ENCODE assay signal across 18 cellular contexts in genomic region chr5:23614422-23614821, GRCh38.
DNase-seq lines count a peak whose midpoint lies in the region; ATAC-seq, FAIRE-seq and TF ChIP-seq lines count a peak whose summit lies in the region.
"Had no signal": no experiment of that assay in that cellular context is flagged by ENCODE, and none has a peak within 500 bp of the region (broad histone marks: within the 10 kb centered on the region; RNA-seq: fewer than 3 reads in every experiment).

No MANE protein-coding gene starts in this region.

- H3K27me3 Mint-ChIP-seq in MCF 10A (ENCODE audit: insufficient read depth, unreplicated experiment), result no peaks in the 10 kb centered on the region
- no peaks in the 10 kb centered on the region for H3K27me3 Mint-ChIP-seq in stimulated activated memory B cell treated with anti-CD40 and anti-IgM and Interleukin-4, amounts not matched to agents 10 μg/mL and 1 μg/mL and 100 μg/mL, for 72 hours
- H3K27me3 Mint-ChIP-seq: CD8-positive, alpha-beta memory T cell had no signal

- no peaks in the 10 kb centered on the region for H3K4me1 Mint-ChIP-seq in MCF 10A (ENCODE audit: insufficient read depth, unreplicated experiment)
- no peaks in the 10 kb centered on the region for H3K4me1 Mint-ChIP-seq in stimulated activated memory B cell treated with anti-CD40 and anti-IgM and Interleukin-4, amounts not matched to agents 10 μg/mL and 1 μg/mL and 100 μg/mL, for 72 hours
- no peaks in the 10 kb centered on the region for H3K4me1 Mint-ChIP-seq in stimulated activated effector memory CD8-positive, alpha-beta T cell treated with anti-CD3 and anti-CD28 coated beads, Interleukin-12 subunit alpha, Interleukin-12 subunit beta, amount 100 ng/mL, for 72 hours
- H3K4me1 Mint-ChIP-seq: CD14-positive monocyte; CD8-positive, alpha-beta memory T cell had no signal

- no peak for DNase-seq in mammary epithelial cell
- DNase-seq in MCF 10A (ENCODE audit: unreplicated experiment), result no peak
- peak; percentile 10 for DNase-seq in bronchial epithelial cell (ENCODE audit: low read depth)
- DNase-seq in epithelial cell of proximal tubule (ENCODE audit: low read depth), result no peak
- DNase-seq in stimulated activated effector memory CD8-positive, alpha-beta T cell treated with anti-CD3 and anti-CD28 coated beads, Interleukin-12 subunit alpha, Interleukin-12 subunit beta, amount 100 ng/mL, for 72 hours (ENCODE audit: low spot score in 2 of 2), result no peak
- DNase-seq in SJCRH30, result no peak
- DNase-seq: Caco-2; CD8-positive, alpha-beta memory T cell; DND-41; GDM1 had no signal

- H3K4me3 ChIP-seq in mammary epithelial cell (replicated peaks in 1 of 3; ENCODE audit: insufficient read depth in 1 of 3, low read depth in 2 of 3, low read length in 3 of 3) (no peak overlapping the region), bronchial epithelial cell (ENCODE audit: low read depth, low read length) (no peak overlapping the region), epithelial cell of proximal tubule (ENCODE audit: low read depth, low read length) (no peak overlapping the region), SJCRH30 (no peak overlapping the region)
- H3K4me3 ChIP-seq: HAP-1 had no signal

- no peak for FAIRE-seq in bronchial epithelial cell (lab: Jason Lieb, UNC)
- FAIRE-seq: GM12892, GM19239, H1 had no signal

- CTCF ChIA-PET in mammary epithelial cell (lab: Charles Lee; ENCODE audit: low non-redundant PET), result interaction anchor here (0.5 to 0.6 kb wide), 2 partner anchors 14 to 128 kb away, joined by 3 read pairs; no protein-coding TSS in a partner anchor
- CTCF ChIA-PET in MCF 10A (lab: Yijun Ruan, JAX), result no interaction called here

- intact Hi-C loops in mammary epithelial cell (cut with micrococcal nuclease) (loop anchor here (1.0 kb wide), 1 partner anchor 128 kb away; no protein-coding TSS in a partner anchor), MCF 10A (cut with micrococcal nuclease) (no loop called here)

- H3K4me1 ChIP-seq in mammary epithelial cell (ENCODE audit: insufficient read depth, low read length), result no peaks in the 10 kb centered on the region
- no peaks in the 10 kb centered on the region for H3K4me1 ChIP-seq in SJCRH30
- H3K4me1 ChIP-seq: Caco-2, HAP-1 had no signal

- H2AFZ ChIP-seq in mammary epithelial cell (ENCODE audit: low read depth, low read length), result no peak overlapping the region

- H4K20me1 ChIP-seq in mammary epithelial cell (ENCODE audit: insufficient read depth, low read length), result no peaks in the 10 kb centered on the region

- no peaks in the 10 kb centered on the region for H3K36me3 Mint-ChIP-seq in MCF 10A (ENCODE audit: insufficient read depth, unreplicated experiment)
- no peaks in the 10 kb centered on the region for H3K36me3 Mint-ChIP-seq in stimulated activated memory B cell treated with anti-CD40 and anti-IgM and Interleukin-4, amounts not matched to agents 10 μg/mL and 1 μg/mL and 100 μg/mL, for 72 hours
- no peaks in the 10 kb centered on the region for H3K36me3 Mint-ChIP-seq in stimulated activated effector memory CD8-positive, alpha-beta T cell treated with anti-CD3 and anti-CD28 coated beads, Interleukin-12 subunit alpha, Interleukin-12 subunit beta, amount 100 ng/mL, for 72 hours
- H3K36me3 Mint-ChIP-seq: CD14-positive monocyte; CD8-positive, alpha-beta memory T cell had no signal

- WGBS in mammary epithelial cell (ENCODE audit: low coverage, missing lambda C conversion rate), result 60% methylated on average over 1 of the region's 1 CpG

- H3K9me3 ChIP-seq in mammary epithelial cell (replicated peaks; ENCODE audit: insufficient read depth, low read length) (no peaks in the 10 kb centered on the region), SJCRH30 (replicated peaks) (no peaks in the 10 kb centered on the region)
- H3K9me3 ChIP-seq: HAP-1 had no signal

- H3K27ac Mint-ChIP-seq in MCF 10A (ENCODE audit: low read depth, unreplicated experiment), result no peak overlapping the region
- no peak overlapping the region for H3K27ac Mint-ChIP-seq in stimulated activated memory B cell treated with anti-CD40 and anti-IgM and Interleukin-4, amounts not matched to agents 10 μg/mL and 1 μg/mL and 100 μg/mL, for 72 hours
- H3K27ac Mint-ChIP-seq in stimulated activated effector memory CD8-positive, alpha-beta T cell treated with anti-CD3 and anti-CD28 coated beads, Interleukin-12 subunit alpha, Interleukin-12 subunit beta, amount 100 ng/mL, for 72 hours, result no peak overlapping the region
- H3K27ac Mint-ChIP-seq: CD14-positive monocyte; CD8-positive, alpha-beta memory T cell had no signal

- peak; percentile 8 for ATAC-seq in stimulated activated memory B cell treated with anti-CD40 and anti-IgM and Interleukin-4, amounts not matched to agents 10 μg/mL and 1 μg/mL and 100 μg/mL, for 72 hours
- ATAC-seq in GM21717 (IDR thresholded peaks at IDR 0.05; ENCODE audit: unreplicated experiment), result no peak
- ATAC-seq in stimulated activated effector memory CD8-positive, alpha-beta T cell treated with anti-CD3 and anti-CD28 coated beads, Interleukin-12 subunit alpha, Interleukin-12 subunit beta, amount 100 ng/mL, for 72 hours, result no peak

- dilution Hi-C loops in mammary epithelial cell (cut with HindIII; ENCODE audit: low sequenced_read_pairs), result no loop called here

- H3K4me3 Mint-ChIP-seq in MCF 10A (ENCODE audit: unreplicated experiment), result no peak overlapping the region
- H3K4me3 Mint-ChIP-seq in stimulated activated memory B cell treated with anti-CD40 and anti-IgM and Interleukin-4, amounts not matched to agents 10 μg/mL and 1 μg/mL and 100 μg/mL, for 72 hours, result no peak overlapping the region
- no peak overlapping the region for H3K4me3 Mint-ChIP-seq in stimulated activated effector memory CD8-positive, alpha-beta T cell treated with anti-CD3 and anti-CD28 coated beads, Interleukin-12 subunit alpha, Interleukin-12 subunit beta, amount 100 ng/mL, for 72 hours
- H3K4me3 Mint-ChIP-seq: CD14-positive monocyte; CD8-positive, alpha-beta memory T cell had no signal

- no peaks in the 10 kb centered on the region for H3K27me3 ChIP-seq in mammary epithelial cell (ENCODE audit: insufficient read depth, low read length)
- no peaks in the 10 kb centered on the region for H3K27me3 ChIP-seq in bronchial epithelial cell (ENCODE audit: control insufficient read depth, insufficient read depth, low read length)
- H3K27me3 ChIP-seq in SJCRH30, result no peaks in the 10 kb centered on the region

- no peaks in the 10 kb centered on the region for H3K9me3 Mint-ChIP-seq in MCF 10A (ENCODE audit: unreplicated experiment)
- H3K9me3 Mint-ChIP-seq in stimulated activated memory B cell treated with anti-CD40 and anti-IgM and Interleukin-4, amounts not matched to agents 10 μg/mL and 1 μg/mL and 100 μg/mL, for 72 hours, result peaks cover 10% of the 10 kb centered on the region
- peaks cover 20% of the 10 kb centered on the region for H3K9me3 Mint-ChIP-seq in stimulated activated effector memory CD8-positive, alpha-beta T cell treated with anti-CD3 and anti-CD28 coated beads, Interleukin-12 subunit alpha, Interleukin-12 subunit beta, amount 100 ng/mL, for 72 hours

- BruUV-seq in mammary epithelial cell (replicated peaks; lab: Mats Ljungman, UMichigan) (no TSS peak), MCF 10A (replicated peaks; lab: Mats Ljungman, UMichigan) (no TSS peak)

- no peak overlapping the region for H3K27ac ChIP-seq in mammary epithelial cell (ENCODE audit: insufficient read depth, low read depth, low read length)
- H3K27ac ChIP-seq in SJCRH30, result no peak overlapping the region
- H3K27ac ChIP-seq: 22Rv1 had no signal

- POLR2A ChIA-PET in MCF 10A (lab: Yijun Ruan, JAX), result no interaction called here

- in situ Hi-C loops in mammary epithelial cell (cut with MboI; ENCODE audit: low sequenced_read_pairs in 2 of 2), result no loop called here

- no peak overlapping the region for H3K9ac ChIP-seq in mammary epithelial cell (ENCODE audit: insufficient read depth, low read length)

- H3K4me2 ChIP-seq in mammary epithelial cell (ENCODE audit: insufficient read depth, low read depth, low read length), result no peak overlapping the region

- TF ChIP-seq CTCF in mammary epithelial cell (conservative IDR thresholded peaks at IDR 0.05 in 1 of 2, IDR thresholded peaks at IDR 0.05 in 1 of 2; ENCODE audit: extremely low read depth in 1 of 2, insufficient read depth in 1 of 2, low read depth in 1 of 2, low read length in 2 of 2), result peak; percentile 22 to 40
- TF ChIP-seq CTCF in MCF 10A (IDR thresholded peaks at IDR 0.05; ENCODE audit: unreplicated experiment), result no peak
- TF ChIP-seq CTCF in bronchial epithelial cell (IDR thresholded peaks at IDR 0.05; ENCODE audit: insufficient read depth, low read length, severe bottlenecking), result no peak
- peak; percentile 12 for TF ChIP-seq CTCF in epithelial cell of proximal tubule (conservative IDR thresholded peaks at IDR 0.05; ENCODE audit: low read depth, low read length)

- no peaks in the 10 kb centered on the region for H3K79me2 ChIP-seq in mammary epithelial cell (ENCODE audit: insufficient read depth, low read length)

- H3K36me3 ChIP-seq in mammary epithelial cell (ENCODE audit: insufficient read depth, low read length) (no peaks in the 10 kb centered on the region), bronchial epithelial cell (ENCODE audit: control insufficient read depth, insufficient read depth, low read length) (no peaks in the 10 kb centered on the region), SJCRH30 (no peaks in the 10 kb centered on the region)
- H3K36me3 ChIP-seq: HAP-1 had no signal

Comparison
In these comparisons a context has a peak if more than half of its experiments do, and no peak if none do; other contexts are left out.
1. CTCF ChIP-seq: peak in mammary epithelial cell (2 of 2) and epithelial cell of proximal tubule (single experiment); none in MCF 10A (single experiment) and bronchial epithelial cell (single experiment).